ENCODE assay signal across 18 cellular contexts in genomic region chr3:148646126-148646660, GRCh38. TPM values are rescaled to one million over a fixed set of nuclear protein-coding genes. Genes with fewer than 3 reads are reported as not detected.
"Had no signal": no experiment of that assay in that cellular context is flagged by ENCODE, and none has a peak within 500 bp of the region (broad histone marks: within the 10 kb centered on the region; RNA-seq: fewer than 3 reads in every experiment).

No MANE protein-coding gene starts in this region.

- DNase-seq: activated CD4-positive, CD25-positive, alpha-beta regulatory T cell treated with anti-CD3 and anti-CD28 coated beads, Interleukin-2, amount 50 U/mL, for 72 hours; activated naive CD4-positive, alpha-beta T cell treated with Interleukin-2 at 50 U/mL for 16 hours; activated naive CD8-positive, alpha-beta T cell treated with anti-CD3 and anti-CD28 coated beads, Interleukin-2, amount 50 U/mL, for 24 hours; activated T-cell treated with anti-CD3 and anti-CD28 coated beads for 4 hours; foreskin melanocyte; kidney glomerular epithelial cell; left ventricle myocardium superior; mesenchymal stem cell; naive thymus-derived CD8-positive, alpha-beta T cell; stimulated activated CD4-positive, alpha-beta T cell treated with anti-CD3 and anti-CD28 coated beads, Interleukin-15, amount 100 ng/mL, for 24 hours; stimulated activated CD4-positive, alpha-beta T cell treated with anti-CD3 and anti-CD28 coated beads, Interleukin-4, amount 100 ng/mL, for 1 hour; stimulated activated naive CD4-positive, alpha-beta T cell; tibial artery; uterus had no signal

- H3K36me3 ChIP-seq: tibial artery, uterus had no signal

- H3K9me3 Mint-ChIP-seq: activated naive CD8-positive, alpha-beta T cell treated with anti-CD3 and anti-CD28 coated beads, Interleukin-2, amount 50 U/mL, for 24 hours had no signal

- H3K4me1 Mint-ChIP-seq: activated naive CD8-positive, alpha-beta T cell treated with anti-CD3 and anti-CD28 coated beads, Interleukin-2, amount 50 U/mL, for 24 hours; activated T-helper 17 cell treated with anti-CD3 and anti-CD28 coated beads, Interleukin-2, amount 50 U/mL, for 72 hours; naive thymus-derived CD8-positive, alpha-beta T cell had no signal

- ATAC-seq: activated naive CD8-positive, alpha-beta T cell treated with anti-CD3 and anti-CD28 coated beads, Interleukin-2, amount 50 U/mL, for 24 hours; activated T-helper 17 cell treated with anti-CD3 and anti-CD28 coated beads, Interleukin-2, amount 50 U/mL, for 72 hours; esophagus mucosa; left ventricle myocardium superior; naive thymus-derived CD8-positive, alpha-beta T cell had no signal

- FAIRE-seq: colon had no signal

- H3K4me1 ChIP-seq: uterus had no signal

- H3K36me3 Mint-ChIP-seq: naive thymus-derived CD8-positive, alpha-beta T cell had no signal

- H3K27ac ChIP-seq: tibial artery, uterus had no signal

- H3K27ac Mint-ChIP-seq: activated naive CD8-positive, alpha-beta T cell treated with anti-CD3 and anti-CD28 coated beads, Interleukin-2, amount 50 U/mL, for 24 hours; activated T-helper 17 cell treated with anti-CD3 and anti-CD28 coated beads, Interleukin-2, amount 50 U/mL, for 72 hours; naive thymus-derived CD8-positive, alpha-beta T cell had no signal

- H3K4me3 Mint-ChIP-seq: activated naive CD8-positive, alpha-beta T cell treated with anti-CD3 and anti-CD28 coated beads, Interleukin-2, amount 50 U/mL, for 24 hours; activated T-helper 17 cell treated with anti-CD3 and anti-CD28 coated beads, Interleukin-2, amount 50 U/mL, for 72 hours; naive thymus-derived CD8-positive, alpha-beta T cell had no signal

- H3K27me3 Mint-ChIP-seq: activated naive CD8-positive, alpha-beta T cell treated with anti-CD3 and anti-CD28 coated beads, Interleukin-2, amount 50 U/mL, for 24 hours; activated T-helper 17 cell treated with anti-CD3 and anti-CD28 coated beads, Interleukin-2, amount 50 U/mL, for 72 hours; naive thymus-derived CD8-positive, alpha-beta T cell had no signal

- H3K9me3 ChIP-seq: tibial artery, uterus had no signal

- H3K4me3 ChIP-seq: skin epidermis, tibial artery, uterus had no signal

- H3K27me3 ChIP-seq: tibial artery, uterus had no signal

RNA-seq across cellular contexts. Expression of gene AGTR1, which starts 51.5 kb away (rescaled TPM):
- total RNA-seq: activated T-helper 17 cell treated with anti-CD3 and anti-CD28 coated beads, Interleukin-2, amount 50 U/mL, for 72 hours; naive thymus-derived CD8-positive, alpha-beta T cell had no signal
- polyA plus RNA-seq: naive thymus-derived CD8-positive, alpha-beta T cell had no signal
